In genomic region chr11:69588270-69588669, GRCh38 we compare ENCODE assay signal across 17 cellular contexts. TPM values are rescaled to one million over a fixed set of nuclear protein-coding genes. Genes with fewer than 3 reads are reported as not detected.
DNase-seq lines count a peak whose midpoint lies in the region; ATAC-seq and TF ChIP-seq lines count a peak whose summit lies in the region.
"Had no signal": no experiment of that assay in that cellular context is flagged by ENCODE, and none has a peak within 500 bp of the region (broad histone marks: within the 10 kb centered on the region; RNA-seq: fewer than 3 reads in every experiment).

No MANE protein-coding gene starts in this region.

- no peak for ATAC-seq in activated naive CD4-positive, alpha-beta T cell treated with anti-CD3 and anti-CD28 coated beads, Interleukin-2, amount 50 U/mL, for 72 hours
- ATAC-seq in SK-N-SH treated with all-trans-retinoic acid at 6 μM for 48 hours (peak; percentile 91), upper lobe of left lung (ENCODE audit: low FRiP score in 2 of 2) (no peak)
- ATAC-seq: naive thymus-derived CD4-positive, alpha-beta T cell had no signal

- H3K9me3 ChIP-seq in Karpas-422 (ENCODE audit: low read length) (no peaks in the 10 kb centered on the region), upper lobe of left lung (no peaks in the 10 kb centered on the region)
- H3K9me3 ChIP-seq: suprapubic skin had no signal

- H3K36me3 ChIP-seq in Karpas-422 (ENCODE audit: insufficient read depth, low read length) (no peaks in the 10 kb centered on the region), upper lobe of left lung (no peaks in the 10 kb centered on the region)
- H3K36me3 ChIP-seq: BLaER1, suprapubic skin had no signal

- H3K9me3 Mint-ChIP-seq in activated naive CD4-positive, alpha-beta T cell treated with anti-CD3 and anti-CD28 coated beads, Interleukin-2, amount 50 U/mL, for 72 hours = no peaks in the 10 kb centered on the region
- H3K9me3 Mint-ChIP-seq in type B pancreatic cell = no peaks in the 10 kb centered on the region

- H4K20me1 ChIP-seq in Karpas-422 (ENCODE audit: insufficient read depth, low read depth, low read length) = no peaks in the 10 kb centered on the region
- H4K20me1 ChIP-seq: BLaER1 had no signal

- peaks cover 8% of the 10 kb centered on the region for H3K4me1 Mint-ChIP-seq in type B pancreatic cell (ENCODE audit: unreplicated experiment)
- H3K4me1 Mint-ChIP-seq: naive thymus-derived CD4-positive, alpha-beta T cell had no signal

- H3K27me3 Mint-ChIP-seq in type B pancreatic cell = no peaks in the 10 kb centered on the region

- H3K27me3 ChIP-seq in Karpas-422 (ENCODE audit: low read length) (no peaks in the 10 kb centered on the region), upper lobe of left lung (no peaks in the 10 kb centered on the region)
- H3K27me3 ChIP-seq: BLaER1, suprapubic skin had no signal

- no peaks in the 10 kb centered on the region for H3K79me2 ChIP-seq in Karpas-422 (ENCODE audit: low read length)

- no peak for DNase-seq in activated naive CD4-positive, alpha-beta T cell treated with anti-CD3 and anti-CD28 coated beads, Interleukin-2, amount 50 U/mL, for 72 hours (ENCODE audit: low spot score in 2 of 2)
- DNase-seq in activated naive CD4-positive, alpha-beta T cell treated with anti-CD3 and anti-CD28 coated beads, Interleukin-2, amount 50 U/mL, for 16 hours = no peak
- DNase-seq in fibroblast of peridontal ligament (ENCODE audit: extremely low read depth) = peak; percentile 66
- DNase-seq in type B pancreatic cell (ENCODE audit: extremely low spot score, unreplicated experiment) = no peak
- DNase-seq in Karpas-422 = no peak
- DNase-seq in NCI-H2107 (lab: John Stamatoyannopoulos, UW) = no peak
- DNase-seq in upper lobe of left lung = no peak
- DNase-seq: activated CD8-positive, alpha-beta memory T cell treated with anti-CD3 and anti-CD28 coated beads for 24 hours; amygdala; KG1; naive thymus-derived CD4-positive, alpha-beta T cell; NCI-H345; SIG-M5; stimulated activated CD4-positive, alpha-beta T cell treated with anti-CD3 and anti-CD28 coated beads, Interleukin-4, amount 100 ng/mL, for 1 hour had no signal

- H3K4me3 ChIP-seq in Karpas-422 (ENCODE audit: low read length) (no peak overlapping the region), upper lobe of left lung (no peak overlapping the region)
- H3K4me3 ChIP-seq: BLaER1, suprapubic skin had no signal

- peak overlapping the region; percentile 11 to 39 for H3K27ac Mint-ChIP-seq in activated naive CD4-positive, alpha-beta T cell treated with anti-CD3 and anti-CD28 coated beads, Interleukin-2, amount 50 U/mL, for 72 hours
- H3K27ac Mint-ChIP-seq in type B pancreatic cell = no peak overlapping the region
- H3K27ac Mint-ChIP-seq: naive thymus-derived CD4-positive, alpha-beta T cell had no signal

- TF ChIP-seq POLR2A in upper lobe of left lung (IDR thresholded peaks at IDR 0.05) = no peak

- no peak overlapping the region for H3K4me2 ChIP-seq in Karpas-422 (ENCODE audit: low read depth, low read length, poor library complexity, severe bottlenecking)
- H3K4me2 ChIP-seq: BLaER1 had no signal

- H3K9me2 ChIP-seq in Karpas-422 (replicated peaks; ENCODE audit: insufficient read depth, low read length) = no peaks in the 10 kb centered on the region

- H3K9ac ChIP-seq in Karpas-422 (ENCODE audit: low read length) = no peak overlapping the region
- H3K9ac ChIP-seq: BLaER1 had no signal

- peak; percentile 42 for TF ChIP-seq CTCF in type B pancreatic cell (conservative IDR thresholded peaks at IDR 0.05)
- no peak for TF ChIP-seq CTCF in upper lobe of left lung (IDR thresholded peaks at IDR 0.05)

- no peak overlapping the region for H3K27ac ChIP-seq in Karpas-422 (ENCODE audit: low read length)
- no peak overlapping the region for H3K27ac ChIP-seq in upper lobe of left lung
- H3K27ac ChIP-seq: BLaER1, suprapubic skin had no signal

- H3K36me3 Mint-ChIP-seq in activated naive CD4-positive, alpha-beta T cell treated with anti-CD3 and anti-CD28 coated beads, Interleukin-2, amount 50 U/mL, for 72 hours = no peaks in the 10 kb centered on the region
- no peaks in the 10 kb centered on the region for H3K36me3 Mint-ChIP-seq in type B pancreatic cell

- H3K4me1 ChIP-seq in Karpas-422 (ENCODE audit: low read length) = no peaks in the 10 kb centered on the region
- H3K4me1 ChIP-seq in upper lobe of left lung = no peaks in the 10 kb centered on the region
- H3K4me1 ChIP-seq: BLaER1, suprapubic skin had no signal

- H3K4me3 Mint-ChIP-seq in type B pancreatic cell = no peak overlapping the region
- H3K4me3 Mint-ChIP-seq: naive thymus-derived CD4-positive, alpha-beta T cell had no signal

- no peak overlapping the region for H2AFZ ChIP-seq in Karpas-422 (ENCODE audit: low read length)

- WGBS in upper lobe of left lung, 2 donors = 86 to 95% methylated on average over 5 of the region's 5 CpGs

- no peak for TF ChIP-seq EP300 in upper lobe of left lung (IDR thresholded peaks at IDR 0.05)

TF ChIP-seq in SK-N-SH treated with all-trans-retinoic acid at 6 μM for 48 hours, 23 proteins besides CTCF, POLR2A, EP300 and RAD21:
- TF ChIP-seq ZC3H10 (CRISPR knock-in tag; IDR thresholded peaks at IDR 0.05) = no peak
- no peak for TF ChIP-seq ISL1 (CRISPR knock-in tag; IDR thresholded peaks at IDR 0.05)
- no peak for TF ChIP-seq OSR1 (CRISPR knock-in tag; IDR thresholded peaks at IDR 0.05)
- TF ChIP-seq ZNF8 (CRISPR knock-in tag; IDR thresholded peaks at IDR 0.05) = no peak
- TF ChIP-seq, protein P1, sequence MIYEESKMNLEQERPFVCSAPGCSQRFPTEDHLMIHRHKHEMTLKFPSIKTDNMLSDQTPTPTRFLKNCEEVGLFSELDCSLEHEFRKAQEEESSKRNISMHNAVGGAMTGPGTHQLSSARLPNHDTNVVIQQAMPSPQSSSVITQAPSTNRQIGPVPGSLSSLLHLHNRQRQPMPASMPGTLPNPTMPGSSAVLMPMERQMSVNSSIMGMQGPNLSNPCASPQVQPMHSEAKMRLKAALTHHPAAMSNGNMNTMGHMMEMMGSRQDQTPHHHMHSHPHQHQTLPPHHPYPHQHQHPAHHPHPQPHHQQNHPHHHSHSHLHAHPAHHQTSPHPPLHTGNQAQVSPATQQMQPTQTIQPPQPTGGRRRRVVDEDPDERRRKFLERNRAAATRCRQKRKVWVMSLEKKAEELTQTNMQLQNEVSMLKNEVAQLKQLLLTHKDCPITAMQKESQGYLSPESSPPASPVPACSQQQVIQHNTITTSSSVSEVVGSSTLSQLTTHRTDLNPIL (CRISPR knock-in tag; IDR thresholded peaks at IDR 0.05; ENCODE audit: low read depth) = no peak
- TF ChIP-seq GLIS3 (CRISPR knock-in tag; IDR thresholded peaks at IDR 0.05) = no peak
- TF ChIP-seq, protein P2, sequence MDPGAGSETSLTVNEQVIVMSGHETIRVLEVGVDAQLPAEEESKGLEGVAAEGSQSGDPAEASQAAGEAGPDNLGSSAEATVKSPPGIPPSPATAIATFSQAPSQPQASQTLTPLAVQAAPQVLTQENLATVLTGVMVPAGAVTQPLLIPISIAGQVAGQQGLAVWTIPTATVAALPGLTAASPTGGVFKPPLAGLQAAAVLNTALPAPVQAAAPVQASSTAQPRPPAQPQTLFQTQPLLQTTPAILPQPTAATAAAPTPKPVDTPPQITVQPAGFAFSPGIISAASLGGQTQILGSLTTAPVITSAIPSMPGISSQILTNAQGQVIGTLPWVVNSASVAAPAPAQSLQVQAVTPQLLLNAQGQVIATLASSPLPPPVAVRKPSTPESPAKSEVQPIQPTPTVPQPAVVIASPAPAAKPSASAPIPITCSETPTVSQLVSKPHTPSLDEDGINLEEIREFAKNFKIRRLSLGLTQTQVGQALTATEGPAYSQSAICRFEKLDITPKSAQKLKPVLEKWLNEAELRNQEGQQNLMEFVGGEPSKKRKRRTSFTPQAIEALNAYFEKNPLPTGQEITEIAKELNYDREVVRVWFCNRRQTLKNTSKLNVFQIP (CRISPR knock-in tag; IDR thresholded peaks at IDR 0.05; ENCODE audit: borderline replicate concordance, low read depth) = no peak
- no peak for TF ChIP-seq TCF4 (CRISPR knock-in tag; IDR thresholded peaks at IDR 0.05; ENCODE audit: borderline replicate concordance)
- TF ChIP-seq TOX (CRISPR knock-in tag; IDR thresholded peaks at IDR 0.05; ENCODE audit: borderline replicate concordance) = no peak
- TF ChIP-seq SNAI2 (CRISPR knock-in tag; IDR thresholded peaks at IDR 0.05) = no peak
- TF ChIP-seq, protein P3, sequence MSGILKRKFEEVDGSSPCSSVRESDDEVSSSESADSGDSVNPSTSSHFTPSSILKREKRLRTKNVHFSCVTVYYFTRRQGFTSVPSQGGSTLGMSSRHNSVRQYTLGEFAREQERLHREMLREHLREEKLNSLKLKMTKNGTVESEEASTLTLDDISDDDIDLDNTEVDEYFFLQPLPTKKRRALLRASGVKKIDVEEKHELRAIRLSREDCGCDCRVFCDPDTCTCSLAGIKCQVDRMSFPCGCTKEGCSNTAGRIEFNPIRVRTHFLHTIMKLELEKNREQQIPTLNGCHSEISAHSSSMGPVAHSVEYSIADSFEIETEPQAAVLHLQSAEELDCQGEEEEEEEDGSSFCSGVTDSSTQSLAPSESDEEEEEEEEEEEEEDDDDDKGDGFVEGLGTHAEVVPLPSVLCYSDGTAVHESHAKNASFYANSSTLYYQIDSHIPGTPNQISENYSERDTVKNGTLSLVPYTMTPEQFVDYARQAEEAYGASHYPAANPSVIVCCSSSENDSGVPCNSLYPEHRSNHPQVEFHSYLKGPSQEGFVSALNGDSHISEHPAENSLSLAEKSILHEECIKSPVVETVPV (CRISPR knock-in tag; IDR thresholded peaks at IDR 0.05) = no peak
- no peak for TF ChIP-seq ARNTL (CRISPR knock-in tag; IDR thresholded peaks at IDR 0.05; ENCODE audit: borderline replicate concordance, low read depth)
- no peak for TF ChIP-seq CSDC2 (CRISPR knock-in tag; IDR thresholded peaks at IDR 0.05)
TF ChIP-seq in SK-N-SH treated with all-trans-retinoic acid at 6 μM for 48 hours: peak in this region for 0.

RNA-seq across cellular contexts. Expression of gene CCND1, which starts 52.7 kb away (rescaled TPM):
- under 1 TPM; 0.16 to 0.39 TPM for total RNA-seq in activated naive CD4-positive, alpha-beta T cell treated with anti-CD3 and anti-CD28 coated beads, Interleukin-2, amount 50 U/mL, for 72 hours
- total RNA-seq in type B pancreatic cell (ENCODE audit: low replicate concordance) (299 and 439 TPM in 2 replicates), upper lobe of left lung (100 to 1,000 TPM in 5 of 6 donors, 10 to 100 TPM in 1; 23.0 to 404 (median 237) TPM)
- total RNA-seq in Karpas-422 (2014; rRNA removed; shearing (Covaris generic); ENCODE audit: low replicate concordance) = 0.54 and 4.3 TPM in 2 replicates
